1 cellular context compared by ENCODE assay signal in the genomic region with DNA sequence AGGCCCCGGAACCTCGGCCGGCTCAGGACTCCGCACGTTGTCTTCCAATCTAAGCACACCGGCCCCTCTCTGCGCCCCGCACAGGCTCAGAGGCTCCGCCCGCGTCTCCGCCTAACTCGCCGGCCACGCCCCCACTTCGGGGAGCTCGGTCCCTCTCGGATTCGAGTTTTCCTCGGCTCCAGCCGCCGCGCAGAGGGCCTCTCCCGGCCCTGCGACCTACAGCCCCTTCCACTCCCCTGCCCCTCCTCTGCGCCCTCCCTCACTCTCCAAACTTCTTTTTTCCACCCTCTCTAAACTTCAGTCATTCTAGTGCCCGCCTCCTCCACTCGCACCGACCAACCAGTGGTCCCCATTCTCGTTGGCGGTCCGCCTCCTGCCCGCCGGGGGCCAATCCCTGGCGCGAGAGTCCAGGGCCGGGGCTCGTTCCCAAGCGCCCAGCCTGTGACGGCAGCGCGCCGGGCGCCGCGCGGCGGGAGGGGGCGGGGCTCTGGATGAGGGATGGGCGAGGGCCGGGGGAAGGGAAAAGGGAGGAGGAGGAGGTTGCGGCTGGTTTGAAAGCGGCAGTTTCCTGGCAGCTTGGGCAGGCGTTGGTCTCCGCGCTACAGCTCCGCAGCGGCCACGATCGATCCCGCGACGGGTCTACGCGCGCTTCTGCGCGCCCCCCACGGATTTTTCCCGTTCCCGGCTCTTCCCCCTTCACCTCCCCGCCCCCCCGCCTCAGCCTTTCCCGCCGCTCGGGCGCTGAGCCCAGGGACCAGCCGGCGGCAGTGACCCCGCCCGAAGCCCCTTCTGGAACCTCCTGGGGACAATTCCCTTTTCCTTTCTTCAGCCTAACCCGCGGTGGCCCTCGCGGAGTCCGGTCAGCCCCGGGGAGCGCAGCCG.
TF ChIP-seq lines count a peak whose summit lies in the region.

A gene (plus strand): TSS at position 563 of the 882 bp plus-strand sequence. CDS start 519 bp downstream, outside the sequence.

TF ChIP-seq in HepG2, 621 proteins besides CTCF, POLR2A, EP300 and RAD21 (continued from another document and continues in another):
- TF ChIP-seq CBX1 (IDR thresholded peaks at IDR 0.05; ENCODE audit: low read depth) (no peak), ZNF772 (CRISPR knock-in tag; IDR thresholded peaks at IDR 0.05) (no peak), ZNF264 (CRISPR knock-in tag; IDR thresholded peaks at IDR 0.05) (no peak), PHF5A (CRISPR knock-in tag; IDR thresholded peaks at IDR 0.05; ENCODE audit: low read depth, unreplicated experiment) (no peak), ZSCAN9 (CRISPR knock-in tag; IDR thresholded peaks at IDR 0.05; ENCODE audit: borderline replicate concordance) (no peak), ZNF788 (CRISPR knock-in tag; IDR thresholded peaks at IDR 0.05; ENCODE audit: borderline replicate concordance) (no peak), HNRNPLL (IDR thresholded peaks at IDR 0.05; ENCODE audit: low read depth, low read length, poor library complexity, severe bottlenecking) (peak; percentile 76), ASH2L (IDR thresholded peaks at IDR 0.05; ENCODE audit: insufficient read length, low read depth, low read length) (peak; percentile 54), SRSF4 (IDR thresholded peaks at IDR 0.05; ENCODE audit: low read depth, low read length, poor library complexity, severe bottlenecking) (no peak), PAF1 (CRISPR knock-in tag; IDR thresholded peaks at IDR 0.05) (no peak), TCF7 (IDR thresholded peaks at IDR 0.05; ENCODE audit: low read depth) (0 out of 2 replicates have a peak, but pooled peaks have one; percentile 8), ZNF713 (CRISPR knock-in tag; IDR thresholded peaks at IDR 0.05) (no peak), ZC3H4 (CRISPR knock-in tag; IDR thresholded peaks at IDR 0.05; ENCODE audit: borderline replicate concordance) (no peak), ZNF343 (CRISPR knock-in tag; IDR thresholded peaks at IDR 0.05) (0 out of 2 replicates have a peak, but pooled peaks have one; percentile 32), JUND (CRISPR knock-in tag; IDR thresholded peaks at IDR 0.05) (no peak), ZNF530 (CRISPR knock-in tag; IDR thresholded peaks at IDR 0.05; ENCODE audit: low read depth) (no peak), ZNF564 (CRISPR knock-in tag; IDR thresholded peaks at IDR 0.05) (peak; percentile 56; the same call in 1 of the 2 replicates), TBL1XR1 (IDR thresholded peaks at IDR 0.05; ENCODE audit: borderline replicate concordance, low read length, partially characterized antibody) (no peak), XRCC5 (optimal IDR thresholded peaks at IDR 0.05; ENCODE audit: low read length) (no peak), ZNF101 (CRISPR knock-in tag; IDR thresholded peaks at IDR 0.05; ENCODE audit: borderline replicate concordance, low read depth) (no peak), RFX1 (IDR thresholded peaks at IDR 0.05) (no peak), ZNF430 (CRISPR knock-in tag; IDR thresholded peaks at IDR 0.05) (no peak), SRSF1 (optimal IDR thresholded peaks at IDR 0.05; ENCODE audit: low read depth, low read length) (peak; percentile 77), ZNF749 (CRISPR knock-in tag; IDR thresholded peaks at IDR 0.05; ENCODE audit: borderline replicate concordance) (no peak), DMAP1 (CRISPR knock-in tag; IDR thresholded peaks at IDR 0.05) (no peak), ZNF674 (CRISPR knock-in tag; IDR thresholded peaks at IDR 0.05; ENCODE audit: low read depth) (no peak; the same call in 1 of the 2 replicates), ZNF136 (CRISPR knock-in tag; IDR thresholded peaks at IDR 0.05; ENCODE audit: low read depth) (no peak)
- TF ChIP-seq, protein P1, sequence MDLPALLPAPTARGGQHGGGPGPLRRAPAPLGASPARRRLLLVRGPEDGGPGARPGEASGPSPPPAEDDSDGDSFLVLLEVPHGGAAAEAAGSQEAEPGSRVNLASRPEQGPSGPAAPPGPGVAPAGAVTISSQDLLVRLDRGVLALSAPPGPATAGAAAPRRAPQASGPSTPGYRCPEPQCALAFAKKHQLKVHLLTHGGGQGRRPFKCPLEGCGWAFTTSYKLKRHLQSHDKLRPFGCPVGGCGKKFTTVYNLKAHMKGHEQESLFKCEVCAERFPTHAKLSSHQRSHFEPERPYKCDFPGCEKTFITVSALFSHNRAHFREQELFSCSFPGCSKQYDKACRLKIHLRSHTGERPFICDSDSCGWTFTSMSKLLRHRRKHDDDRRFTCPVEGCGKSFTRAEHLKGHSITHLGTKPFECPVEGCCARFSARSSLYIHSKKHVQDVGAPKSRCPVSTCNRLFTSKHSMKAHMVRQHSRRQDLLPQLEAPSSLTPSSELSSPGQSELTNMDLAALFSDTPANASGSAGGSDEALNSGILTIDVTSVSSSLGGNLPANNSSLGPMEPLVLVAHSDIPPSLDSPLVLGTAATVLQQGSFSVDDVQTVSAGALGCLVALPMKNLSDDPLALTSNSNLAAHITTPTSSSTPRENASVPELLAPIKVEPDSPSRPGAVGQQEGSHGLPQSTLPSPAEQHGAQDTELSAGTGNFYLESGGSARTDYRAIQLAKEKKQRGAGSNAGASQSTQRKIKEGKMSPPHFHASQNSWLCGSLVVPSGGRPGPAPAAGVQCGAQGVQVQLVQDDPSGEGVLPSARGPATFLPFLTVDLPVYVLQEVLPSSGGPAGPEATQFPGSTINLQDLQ (CRISPR knock-in tag; IDR thresholded peaks at IDR 0.05): no peak
- TF ChIP-seq, protein P2, sequence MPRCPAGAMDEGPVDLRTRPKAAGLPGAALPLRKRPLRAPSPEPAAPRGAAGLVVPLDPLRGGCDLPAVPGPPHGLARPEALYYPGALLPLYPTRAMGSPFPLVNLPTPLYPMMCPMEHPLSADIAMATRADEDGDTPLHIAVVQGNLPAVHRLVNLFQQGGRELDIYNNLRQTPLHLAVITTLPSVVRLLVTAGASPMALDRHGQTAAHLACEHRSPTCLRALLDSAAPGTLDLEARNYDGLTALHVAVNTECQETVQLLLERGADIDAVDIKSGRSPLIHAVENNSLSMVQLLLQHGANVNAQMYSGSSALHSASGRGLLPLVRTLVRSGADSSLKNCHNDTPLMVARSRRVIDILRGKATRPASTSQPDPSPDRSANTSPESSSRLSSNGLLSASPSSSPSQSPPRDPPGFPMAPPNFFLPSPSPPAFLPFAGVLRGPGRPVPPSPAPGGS (CRISPR knock-in tag; IDR thresholded peaks at IDR 0.05): 0 out of 2 replicates have a peak, but pooled peaks have one; percentile 51
- TF ChIP-seq, protein P3, sequence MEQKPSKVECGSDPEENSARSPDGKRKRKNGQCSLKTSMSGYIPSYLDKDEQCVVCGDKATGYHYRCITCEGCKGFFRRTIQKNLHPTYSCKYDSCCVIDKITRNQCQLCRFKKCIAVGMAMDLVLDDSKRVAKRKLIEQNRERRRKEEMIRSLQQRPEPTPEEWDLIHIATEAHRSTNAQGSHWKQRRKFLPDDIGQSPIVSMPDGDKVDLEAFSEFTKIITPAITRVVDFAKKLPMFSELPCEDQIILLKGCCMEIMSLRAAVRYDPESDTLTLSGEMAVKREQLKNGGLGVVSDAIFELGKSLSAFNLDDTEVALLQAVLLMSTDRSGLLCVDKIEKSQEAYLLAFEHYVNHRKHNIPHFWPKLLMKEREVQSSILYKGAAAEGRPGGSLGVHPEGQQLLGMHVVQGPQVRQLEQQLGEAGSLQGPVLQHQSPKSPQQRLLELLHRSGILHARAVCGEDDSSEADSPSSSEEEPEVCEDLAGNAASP (CRISPR knock-in tag; IDR thresholded peaks at IDR 0.05; ENCODE audit: borderline replicate concordance): no peak
- TF ChIP-seq, protein P4, sequence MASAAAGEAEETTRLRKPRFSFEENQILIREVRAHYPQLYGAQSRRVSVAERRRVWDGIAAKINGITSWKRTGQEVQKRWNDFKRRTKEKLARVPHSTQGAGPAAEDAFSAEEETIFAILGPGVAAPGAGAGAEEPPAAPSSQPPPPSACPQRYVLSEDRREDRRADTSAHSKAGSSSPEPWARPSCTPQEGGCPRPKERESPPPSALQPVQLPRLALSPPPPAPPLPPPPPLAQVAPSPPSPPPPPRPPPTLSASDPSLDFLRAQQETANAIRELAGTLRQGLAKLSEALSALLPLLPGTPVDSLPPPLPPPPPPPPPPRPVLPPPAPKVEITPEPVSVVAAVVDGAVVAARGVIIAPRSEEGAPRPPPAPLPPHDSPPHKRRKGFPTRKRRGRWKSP (CRISPR knock-in tag; IDR thresholded peaks at IDR 0.05): peak; percentile 60; the same call in 1 of the 2 replicates
- TF ChIP-seq, protein P5, sequence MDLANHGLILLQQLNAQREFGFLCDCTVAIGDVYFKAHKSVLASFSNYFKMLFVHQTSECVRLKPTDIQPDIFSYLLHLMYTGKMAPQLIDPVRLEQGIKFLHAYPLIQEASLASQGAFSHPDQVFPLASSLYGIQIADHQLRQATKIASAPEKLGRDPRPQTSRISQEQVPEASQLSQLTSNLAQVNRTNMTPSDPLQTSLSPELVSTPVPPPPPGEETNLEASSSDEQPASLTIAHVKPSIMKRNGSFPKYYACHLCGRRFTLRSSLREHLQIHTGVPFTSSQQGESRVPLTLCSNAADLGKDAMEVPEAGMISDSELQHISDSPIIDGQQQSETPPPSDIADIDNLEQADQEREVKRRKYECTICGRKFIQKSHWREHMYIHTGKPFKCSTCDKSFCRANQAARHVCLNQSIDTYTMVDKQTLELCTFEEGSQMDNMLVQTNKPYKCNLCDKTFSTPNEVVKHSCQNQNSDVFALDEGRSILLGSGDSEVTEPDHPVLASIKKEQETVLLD (CRISPR knock-in tag; IDR thresholded peaks at IDR 0.05; ENCODE audit: low read depth): 0 out of 2 replicates have a peak, but pooled peaks have one; percentile 34
- TF ChIP-seq, protein P6, sequence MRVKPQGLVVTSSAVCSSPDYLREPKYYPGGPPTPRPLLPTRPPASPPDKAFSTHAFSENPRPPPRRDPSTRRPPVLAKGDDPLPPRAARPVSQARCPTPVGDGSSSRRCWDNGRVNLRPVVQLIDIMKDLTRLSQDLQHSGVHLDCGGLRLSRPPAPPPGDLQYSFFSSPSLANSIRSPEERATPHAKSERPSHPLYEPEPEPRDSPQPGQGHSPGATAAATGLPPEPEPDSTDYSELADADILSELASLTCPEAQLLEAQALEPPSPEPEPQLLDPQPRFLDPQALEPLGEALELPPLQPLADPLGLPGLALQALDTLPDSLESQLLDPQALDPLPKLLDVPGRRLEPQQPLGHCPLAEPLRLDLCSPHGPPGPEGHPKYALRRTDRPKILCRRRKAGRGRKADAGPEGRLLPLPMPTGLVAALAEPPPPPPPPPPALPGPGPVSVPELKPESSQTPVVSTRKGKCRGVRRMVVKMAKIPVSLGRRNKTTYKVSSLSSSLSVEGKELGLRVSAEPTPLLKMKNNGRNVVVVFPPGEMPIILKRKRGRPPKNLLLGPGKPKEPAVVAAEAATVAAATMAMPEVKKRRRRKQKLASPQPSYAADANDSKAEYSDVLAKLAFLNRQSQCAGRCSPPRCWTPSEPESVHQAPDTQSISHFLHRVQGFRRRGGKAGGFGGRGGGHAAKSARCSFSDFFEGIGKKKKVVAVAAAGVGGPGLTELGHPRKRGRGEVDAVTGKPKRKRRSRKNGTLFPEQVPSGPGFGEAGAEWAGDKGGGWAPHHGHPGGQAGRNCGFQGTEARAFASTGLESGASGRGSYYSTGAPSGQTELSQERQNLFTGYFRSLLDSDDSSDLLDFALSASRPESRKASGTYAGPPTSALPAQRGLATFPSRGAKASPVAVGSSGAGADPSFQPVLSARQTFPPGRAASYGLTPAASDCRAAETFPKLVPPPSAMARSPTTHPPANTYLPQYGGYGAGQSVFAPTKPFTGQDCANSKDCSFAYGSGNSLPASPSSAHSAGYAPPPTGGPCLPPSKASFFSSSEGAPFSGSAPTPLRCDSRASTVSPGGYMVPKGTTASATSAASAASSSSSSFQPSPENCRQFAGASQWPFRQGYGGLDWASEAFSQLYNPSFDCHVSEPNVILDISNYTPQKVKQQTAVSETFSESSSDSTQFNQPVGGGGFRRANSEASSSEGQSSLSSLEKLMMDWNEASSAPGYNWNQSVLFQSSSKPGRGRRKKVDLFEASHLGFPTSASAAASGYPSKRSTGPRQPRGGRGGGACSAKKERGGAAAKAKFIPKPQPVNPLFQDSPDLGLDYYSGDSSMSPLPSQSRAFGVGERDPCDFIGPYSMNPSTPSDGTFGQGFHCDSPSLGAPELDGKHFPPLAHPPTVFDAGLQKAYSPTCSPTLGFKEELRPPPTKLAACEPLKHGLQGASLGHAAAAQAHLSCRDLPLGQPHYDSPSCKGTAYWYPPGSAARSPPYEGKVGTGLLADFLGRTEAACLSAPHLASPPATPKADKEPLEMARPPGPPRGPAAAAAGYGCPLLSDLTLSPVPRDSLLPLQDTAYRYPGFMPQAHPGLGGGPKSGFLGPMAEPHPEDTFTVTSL (CRISPR knock-in tag; IDR thresholded peaks at IDR 0.05; ENCODE audit: borderline replicate concordance): no peak
- TF ChIP-seq, protein P7, sequence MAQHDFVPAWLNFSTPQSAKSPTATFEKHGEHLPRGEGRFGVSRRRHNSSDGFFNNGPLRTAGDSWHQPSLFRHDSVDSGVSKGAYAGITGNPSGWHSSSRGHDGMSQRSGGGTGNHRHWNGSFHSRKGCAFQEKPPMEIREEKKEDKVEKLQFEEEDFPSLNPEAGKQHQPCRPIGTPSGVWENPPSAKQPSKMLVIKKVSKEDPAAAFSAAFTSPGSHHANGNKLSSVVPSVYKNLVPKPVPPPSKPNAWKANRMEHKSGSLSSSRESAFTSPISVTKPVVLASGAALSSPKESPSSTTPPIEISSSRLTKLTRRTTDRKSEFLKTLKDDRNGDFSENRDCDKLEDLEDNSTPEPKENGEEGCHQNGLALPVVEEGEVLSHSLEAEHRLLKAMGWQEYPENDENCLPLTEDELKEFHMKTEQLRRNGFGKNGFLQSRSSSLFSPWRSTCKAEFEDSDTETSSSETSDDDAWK (CRISPR knock-in tag; IDR thresholded peaks at IDR 0.05): no peak
- TF ChIP-seq, protein P8, sequence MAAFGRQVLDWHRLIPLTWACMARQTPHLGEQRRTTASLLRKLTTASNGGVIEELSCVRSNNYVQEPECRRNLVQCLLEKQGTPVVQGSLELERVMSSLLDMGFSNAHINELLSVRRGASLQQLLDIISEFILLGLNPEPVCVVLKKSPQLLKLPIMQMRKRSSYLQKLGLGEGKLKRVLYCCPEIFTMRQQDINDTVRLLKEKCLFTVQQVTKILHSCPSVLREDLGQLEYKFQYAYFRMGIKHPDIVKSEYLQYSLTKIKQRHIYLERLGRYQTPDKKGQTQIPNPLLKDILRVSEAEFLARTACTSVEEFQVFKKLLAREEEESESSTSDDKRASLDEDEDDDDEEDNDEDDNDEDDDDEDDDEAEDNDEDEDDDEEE (CRISPR knock-in tag; IDR thresholded peaks at IDR 0.05): no peak
- TF ChIP-seq, protein P9, sequence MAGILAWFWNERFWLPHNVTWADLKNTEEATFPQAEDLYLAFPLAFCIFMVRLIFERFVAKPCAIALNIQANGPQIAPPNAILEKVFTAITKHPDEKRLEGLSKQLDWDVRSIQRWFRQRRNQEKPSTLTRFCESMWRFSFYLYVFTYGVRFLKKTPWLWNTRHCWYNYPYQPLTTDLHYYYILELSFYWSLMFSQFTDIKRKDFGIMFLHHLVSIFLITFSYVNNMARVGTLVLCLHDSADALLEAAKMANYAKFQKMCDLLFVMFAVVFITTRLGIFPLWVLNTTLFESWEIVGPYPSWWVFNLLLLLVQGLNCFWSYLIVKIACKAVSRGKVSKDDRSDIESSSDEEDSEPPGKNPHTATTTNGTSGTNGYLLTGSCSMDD (CRISPR knock-in tag; IDR thresholded peaks at IDR 0.05): no peak
- TF ChIP-seq, protein P10, sequence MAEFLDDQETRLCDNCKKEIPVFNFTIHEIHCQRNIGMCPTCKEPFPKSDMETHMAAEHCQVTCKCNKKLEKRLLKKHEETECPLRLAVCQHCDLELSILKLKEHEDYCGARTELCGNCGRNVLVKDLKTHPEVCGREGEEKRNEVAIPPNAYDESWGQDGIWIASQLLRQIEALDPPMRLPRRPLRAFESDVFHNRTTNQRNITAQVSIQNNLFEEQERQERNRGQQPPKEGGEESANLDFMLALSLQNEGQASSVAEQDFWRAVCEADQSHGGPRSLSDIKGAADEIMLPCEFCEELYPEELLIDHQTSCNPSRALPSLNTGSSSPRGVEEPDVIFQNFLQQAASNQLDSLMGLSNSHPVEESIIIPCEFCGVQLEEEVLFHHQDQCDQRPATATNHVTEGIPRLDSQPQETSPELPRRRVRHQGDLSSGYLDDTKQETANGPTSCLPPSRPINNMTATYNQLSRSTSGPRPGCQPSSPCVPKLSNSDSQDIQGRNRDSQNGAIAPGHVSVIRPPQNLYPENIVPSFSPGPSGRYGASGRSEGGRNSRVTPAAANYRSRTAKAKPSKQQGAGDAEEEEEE (CRISPR knock-in tag; IDR thresholded peaks at IDR 0.05; ENCODE audit: borderline replicate concordance): no peak
